12 cellular contexts compared by ENCODE assay signal in genomic region chr12:64656429-64656828, GRCh38. TPM values are rescaled to one million over a fixed set of nuclear protein-coding genes. Genes with fewer than 3 reads are reported as not detected.
DNase-seq lines count a peak whose midpoint lies in the region; ATAC-seq and TF ChIP-seq lines count a peak whose summit lies in the region.
"Had no signal": no experiment of that assay in that cellular context is flagged by ENCODE, and none has a peak within 500 bp of the region (broad histone marks: within the 10 kb centered on the region; RNA-seq: fewer than 3 reads in every experiment).

No MANE protein-coding gene starts in this region.

- peaks cover 22% of the 10 kb centered on the region for H3K36me3 ChIP-seq in CD4-positive, CD25-positive, alpha-beta regulatory T cell (ENCODE audit: control insufficient read depth, insufficient read depth, low read length)
- no peaks in the 10 kb centered on the region for H3K36me3 ChIP-seq in brain microvascular endothelial cell (replicated peaks)

- H3K4me1 Mint-ChIP-seq in CD4-positive, CD25-positive, alpha-beta regulatory T cell, result peaks cover 50 to 93% (median 73%) of the 10 kb centered on the region in 4 donors
- peaks cover 30% of the 10 kb centered on the region for H3K4me1 Mint-ChIP-seq in nephron progenitor cell

- H3K4me3 ChIP-seq in CD4-positive, CD25-positive, alpha-beta regulatory T cell (ENCODE audit: low read depth, low read length), result no peak overlapping the region
- no peak overlapping the region for H3K4me3 ChIP-seq in brain microvascular endothelial cell (ENCODE audit: low read depth, low read length)

- no peaks in the 10 kb centered on the region for H3K27me3 Mint-ChIP-seq in CD4-positive, CD25-positive, alpha-beta regulatory T cell
- no peaks in the 10 kb centered on the region for H3K27me3 Mint-ChIP-seq in nephron progenitor cell (ENCODE audit: low read depth, poor library complexity)

- TF ChIP-seq CTCF in brain microvascular endothelial cell (IDR thresholded peaks at IDR 0.05; ENCODE audit: low read depth, low read length, missing control alignments) (no peak), nephron progenitor cell (IDR thresholded peaks at IDR 0.05) (no peak)

- peaks cover 43% of the 10 kb centered on the region for H3K36me3 Mint-ChIP-seq in CD4-positive, CD25-positive, alpha-beta regulatory T cell
- H3K36me3 Mint-ChIP-seq in nephron progenitor cell (ENCODE audit: low read depth), result peaks cover 16% of the 10 kb centered on the region

- no peak for DNase-seq in CD4-positive, CD25-positive, alpha-beta regulatory T cell
- DNase-seq in NCI-H146 treated with DMSO at 0.1 percent for 48 hours (lab: John Stamatoyannopoulos, UW; ENCODE audit: unreplicated experiment), result peak; percentile 15
- peak; percentile 28 for DNase-seq in brain microvascular endothelial cell
- no peak for DNase-seq in nephron progenitor cell
- no peak for DNase-seq in ecto neural progenitor cell (ENCODE audit: low spot score)
- DNase-seq in MV-4-11 (lab: John Stamatoyannopoulos, UW), result no peak
- DNase-seq: COR-L47; NCI-H69; SIG-M5; stimulated activated CD4-positive, alpha-beta T cell treated with anti-CD3 and anti-CD28 coated beads, Interleukin-12 subunit alpha, Interleukin-12 subunit beta, amount 100 ng/mL, for 4 hours had no signal

- H3K9me3 Mint-ChIP-seq in CD4-positive, CD25-positive, alpha-beta regulatory T cell, result no peaks in the 10 kb centered on the region
- no peaks in the 10 kb centered on the region for H3K9me3 Mint-ChIP-seq in nephron progenitor cell

- in situ Hi-C loops in brain microvascular endothelial cell (cut with HindIII; ENCODE audit: low pct_ligation_motif_present, low sequenced_read_pairs), result no loop called here

- ATAC-seq in CD4-positive, CD25-positive, alpha-beta regulatory T cell (ENCODE audit: low read depth in 2 of 2), result no peak
- ATAC-seq in HG03108 (IDR thresholded peaks at IDR 0.05; ENCODE audit: unreplicated experiment), result no peak
- ATAC-seq in HG02981 (IDR thresholded peaks at IDR 0.05; ENCODE audit: unreplicated experiment), result no peak

- peak overlapping the region; percentile 11 to 80 (median 19) for H3K4me3 Mint-ChIP-seq in CD4-positive, CD25-positive, alpha-beta regulatory T cell
- no peak overlapping the region for H3K4me3 Mint-ChIP-seq in nephron progenitor cell

- peak overlapping the region; percentile 52 for H3K27ac ChIP-seq in CD4-positive, CD25-positive, alpha-beta regulatory T cell (ENCODE audit: insufficient read depth, low read length, poor library complexity, severe bottlenecking)
- no peak overlapping the region for H3K27ac ChIP-seq in brain microvascular endothelial cell

- no peaks in the 10 kb centered on the region for H3K9me3 ChIP-seq in CD4-positive, CD25-positive, alpha-beta regulatory T cell (ENCODE audit: control insufficient read depth in 2 of 2, low read length in 2 of 2)

- H3K27ac Mint-ChIP-seq in CD4-positive, CD25-positive, alpha-beta regulatory T cell, result peak overlapping the region; percentile 75 to 90 (median 85)
- peak overlapping the region; percentile 53 for H3K27ac Mint-ChIP-seq in nephron progenitor cell

- peaks cover 91% of the 10 kb centered on the region for H3K4me1 ChIP-seq in CD4-positive, CD25-positive, alpha-beta regulatory T cell (ENCODE audit: control insufficient read depth, insufficient read depth, low read length, poor library complexity, severe bottlenecking)

- H3K27me3 ChIP-seq in CD4-positive, CD25-positive, alpha-beta regulatory T cell (ENCODE audit: control insufficient read depth, insufficient read depth, low read length), result no peaks in the 10 kb centered on the region
- no peaks in the 10 kb centered on the region for H3K27me3 ChIP-seq in brain microvascular endothelial cell (replicated peaks)

RNA-seq across cellular contexts. Expression of gene RASSF3, which starts 46.1 kb away (rescaled TPM):
- total RNA-seq in CD4-positive, CD25-positive, alpha-beta regulatory T cell, result 158 TPM
- 10 to 100 TPM in 2 of 4 donors, 1 to 10 TPM in 2; 5.5 to 12.8 (median 8.0) TPM for polyA plus RNA-seq in CD4-positive, CD25-positive, alpha-beta regulatory T cell

Comparison
In these comparisons a context has a peak if more than half of its experiments do, and no peak if none do; other contexts are left out.
1. DNase-seq: peak in NCI-H146 treated with DMSO at 0.1 percent for 48 hours (single experiment) and brain microvascular endothelial cell (single experiment); none in CD4-positive, CD25-positive, alpha-beta regulatory T cell (0 of 3), nephron progenitor cell (single experiment), ecto neural progenitor cell (single experiment) and MV-4-11 (single experiment).